In the genomic region with DNA sequence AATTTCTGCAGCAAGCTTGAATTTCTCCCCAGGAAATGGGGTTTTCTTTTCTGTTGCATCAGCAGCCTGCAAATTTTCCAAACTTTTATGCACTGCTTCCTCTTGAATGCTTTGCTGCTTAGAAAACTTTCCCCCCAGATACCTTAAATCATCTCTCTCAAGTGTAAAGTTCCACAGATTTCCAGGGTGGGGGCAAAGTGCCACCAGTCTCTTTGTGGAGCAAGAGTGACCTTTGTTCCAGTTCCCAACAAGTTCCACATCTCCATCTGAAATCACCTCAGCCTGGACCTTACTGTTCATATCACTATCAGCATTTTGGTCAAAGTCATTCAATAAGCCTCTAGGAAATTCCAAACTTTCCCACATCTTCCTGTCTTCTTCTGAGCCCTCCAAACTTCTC, we compare ENCODE assay signal across 23 cellular contexts.
DNase-seq lines count a peak whose midpoint lies in the region; ATAC-seq and TF ChIP-seq lines count a peak whose summit lies in the region.
"Had no signal": no experiment of that assay in that cellular context is flagged by ENCODE, and none has a peak within 500 bp of the region (broad histone marks: within the 10 kb centered on the region; RNA-seq: fewer than 3 reads in every experiment).

No MANE protein-coding gene starts in this region.

- H3K56ac ChIP-seq in IMR-90 (ENCODE audit: extremely low read depth, insufficient read depth, low read length) (no peak overlapping the region), mesendoderm (ENCODE audit: low read length) (no peak overlapping the region)

- no peak for TF ChIP-seq CTCF in AG10803 (conservative IDR thresholded peaks at IDR 0.05; ENCODE audit: low read length)
- no peak for TF ChIP-seq CTCF in IMR-90 (conservative IDR thresholded peaks at IDR 0.05; ENCODE audit: low read depth, low read length)
- no peak for TF ChIP-seq CTCF in brain microvascular endothelial cell (IDR thresholded peaks at IDR 0.05; ENCODE audit: low read depth, low read length, missing control alignments)
- TF ChIP-seq CTCF in dorsolateral prefrontal cortex (IDR thresholded peaks at IDR 0.05 in 54 of 56, conservative IDR thresholded peaks at IDR 0.05 in 2 of 56; ENCODE audit: low read depth in 1 of 56, partially characterized antibody in 56 of 56): no peak

- no peak overlapping the region for H3K4me3 Mint-ChIP-seq in activated CD4-positive, alpha-beta T cell treated with anti-CD3 and anti-CD28 coated beads for 36 hours

- H3K4me3 ChIP-seq in AG10803 (ENCODE audit: low read length) (no peak overlapping the region), IMR-90 (ENCODE audit: insufficient read depth, low read depth, low read length) (no peak overlapping the region), brain microvascular endothelial cell (ENCODE audit: low read depth, low read length) (no peak overlapping the region), mesendoderm (ENCODE audit: low read length) (no peak overlapping the region), dorsolateral prefrontal cortex (no peak overlapping the region)
- H3K4me3 ChIP-seq: MG63, SK-N-MC had no signal

- peak overlapping the region; percentile 68; the same call in 1 of the 2 replicates for H3K14ac ChIP-seq in IMR-90 (replicated peaks; ENCODE audit: low read depth, low read length)

- H3K9me1 ChIP-seq in IMR-90 (ENCODE audit: insufficient read depth, low read length): no peaks in the 10 kb centered on the region

- H3K23ac ChIP-seq in IMR-90 (ENCODE audit: low read depth, low read length) (0 out of 2 replicates have a peak overlapping the region, but pooled peaks have one; percentile 24), mesendoderm (ENCODE audit: low read length) (no peak overlapping the region)

- no peaks in the 10 kb centered on the region for H4K20me1 ChIP-seq in IMR-90 (ENCODE audit: insufficient read depth, low read length)

- H2AK5ac ChIP-seq in IMR-90 (ENCODE audit: low read depth, low read length): peak overlapping the region; percentile 10; the same call in 1 of the 2 replicates
- H2AK5ac ChIP-seq in mesendoderm (ENCODE audit: low read length): no peak overlapping the region

- H2BK15ac ChIP-seq in IMR-90 (ENCODE audit: low read depth, low read length) (peak overlapping the region; percentile 78; the same call in 1 of the 3 replicates), mesendoderm (replicated peaks; ENCODE audit: low read depth) (no peak overlapping the region)

- H2BK20ac ChIP-seq in IMR-90 (ENCODE audit: low read depth, low read length): peak overlapping the region; percentile 92; the same call in 1 of the 2 replicates

- H3K27ac Mint-ChIP-seq in activated CD4-positive, alpha-beta T cell treated with anti-CD3 and anti-CD28 coated beads for 36 hours: no peak overlapping the region

- H4K8ac ChIP-seq in IMR-90 (ENCODE audit: low read depth in 2 of 2, low read length in 2 of 2): peak overlapping the region in 1 of 2 experiments; percentile 16; a peak in 1 of 4 replicates
- H4K8ac ChIP-seq in mesendoderm (ENCODE audit: low read depth, low read length): peak overlapping the region; percentile 28

- H2BK120ac ChIP-seq in IMR-90 (ENCODE audit: low read depth, low read length) (peak overlapping the region; percentile 75), mesendoderm (ENCODE audit: low read depth, low read length) (no peak overlapping the region)

- H3K18ac ChIP-seq in IMR-90 (ENCODE audit: low read depth, low read length) (peak overlapping the region; percentile 46; the same call in 1 of the 2 replicates), mesendoderm (ENCODE audit: low read length) (no peak overlapping the region)

- H3K4ac ChIP-seq in IMR-90 (ENCODE audit: low read depth, low read length) (peak overlapping the region; percentile 84), mesendoderm (ENCODE audit: low read depth, low read length) (no peak overlapping the region)

- H3K4me2 ChIP-seq in IMR-90 (ENCODE audit: low read depth, low read length) (no peak overlapping the region), mesendoderm (ENCODE audit: low read length) (no peak overlapping the region)

- peaks cover 10% of the 10 kb centered on the region for H3K9me3 Mint-ChIP-seq in activated CD4-positive, alpha-beta T cell treated with anti-CD3 and anti-CD28 coated beads for 36 hours (ENCODE audit: low read depth)

- dilution Hi-C loops in IMR-90 (cut with HindIII; ENCODE audit: low sequenced_read_pairs, unreplicated experiment): no loop called here

- H2AFZ ChIP-seq in IMR-90 (replicated peaks; ENCODE audit: low read length, poor library complexity): no peak overlapping the region

- peaks cover 4% of the 10 kb centered on the region for H3K4me1 ChIP-seq in IMR-90 (ENCODE audit: control insufficient read depth, insufficient read depth, low read length)
- H3K4me1 ChIP-seq in mesendoderm (ENCODE audit: control insufficient read depth, low read depth, low read length): no peaks in the 10 kb centered on the region

- H3K79me2 ChIP-seq in mesendoderm (ENCODE audit: control insufficient read depth, insufficient read depth, low read length): no peaks in the 10 kb centered on the region

- H3K9ac ChIP-seq in IMR-90 (ENCODE audit: low read depth, low read length): no peak overlapping the region
- no peak overlapping the region for H3K9ac ChIP-seq in mesendoderm (ENCODE audit: low read length)

- in situ Hi-C loops in IMR-90 (cut with MboI; ENCODE audit: low sequenced_read_pairs): no loop called here
- in situ Hi-C loops in brain microvascular endothelial cell (cut with HindIII; ENCODE audit: low pct_ligation_motif_present, low sequenced_read_pairs): no loop called here

- TF ChIP-seq POLR2A in IMR-90 (IDR thresholded peaks at IDR 0.05; ENCODE audit: low read depth, low read length): no peak

- H2BK5ac ChIP-seq in IMR-90 (ENCODE audit: low read depth, low read length, poor library complexity, severe bottlenecking) (no peak overlapping the region), mesendoderm (ENCODE audit: low read length) (no peak overlapping the region)

- no peaks in the 10 kb centered on the region for H3K4me1 Mint-ChIP-seq in activated CD4-positive, alpha-beta T cell treated with anti-CD3 and anti-CD28 coated beads for 36 hours

- BruUV-seq in IMR-90 (replicated peaks; lab: Mats Ljungman, UMichigan): no TSS peak

- no peak for TF ChIP-seq RAD21 in IMR-90 (IDR thresholded peaks at IDR 0.05; ENCODE audit: low read length)

- POLR2A ChIA-PET in IMR-90 (lab: Charles Lee; ENCODE audit: unreplicated experiment): no interaction called here
- POLR2A ChIA-PET in activated CD4-positive, alpha-beta T cell treated with anti-CD3 and anti-CD28 coated beads for 36 hours (lab: Charles Lee): no interaction called here

- intact Hi-C loops in IMR-90 (cut with micrococcal nuclease): loop anchor here (10.0 kb wide), 1 partner anchor 779 kb away; no protein-coding TSS in a partner anchor
- intact Hi-C loops in activated CD4-positive, alpha-beta T cell treated with anti-CD3 and anti-CD28 coated beads for 36 hours (cut with DNase I, micrococcal nuclease): no loop called here
- intact Hi-C loops in dorsolateral prefrontal cortex (cut with DNase I): no loop called here

- DNase-seq in AG10803 (ENCODE audit: low read depth): peak; percentile 12
- no peak for DNase-seq in IMR-90
- no peak for DNase-seq in brain microvascular endothelial cell
- no peak for DNase-seq in mesendoderm
- DNase-seq in activated CD4-positive, alpha-beta T cell treated with anti-CD3 and anti-CD28 coated beads for 36 hours: no peak
- DNase-seq in dorsolateral prefrontal cortex: no peak
- DNase-seq in SHP77 treated with DMSO at 0.1 percent for 48 hours (lab: John Stamatoyannopoulos, UW): no peak
- DNase-seq: 8988T, ACHN, DMS153, DND-41, KG1, MG63, NCI-H1105 treated with DMSO at 0.1 percent for 48 hours, NCI-H146, NCI-H1930, NCI-H2107, NCI-H446 treated with DMSO at 0.1 percent for 48 hours, NCI-H526, SHP77 had no signal

- H3K27ac ChIP-seq in IMR-90 (ENCODE audit: insufficient read depth, low read length) (no peak overlapping the region), brain microvascular endothelial cell (peak overlapping the region; percentile 77), mesendoderm (ENCODE audit: low read depth, low read length) (no peak overlapping the region), dorsolateral prefrontal cortex (no peak overlapping the region)
- H3K27ac ChIP-seq: RWPE1, SK-N-MC had no signal

- ATAC-seq in IMR-90 (ENCODE audit: low read depth) (no peak), GM18858 (IDR thresholded peaks at IDR 0.05; ENCODE audit: unreplicated experiment) (no peak)
- ATAC-seq in activated CD4-positive, alpha-beta T cell treated with anti-CD3 and anti-CD28 coated beads for 36 hours: no peak

- peak overlapping the region; percentile 16; the same call in 1 of the 2 replicates for H4K91ac ChIP-seq in IMR-90 (ENCODE audit: insufficient read depth, low read depth, low read length)

- no peaks in the 10 kb centered on the region for H3K9me3 ChIP-seq in IMR-90 (ENCODE audit: control insufficient read depth, insufficient read depth, low read length)

- no peak overlapping the region for H2AK9ac ChIP-seq in IMR-90 (replicated peaks; ENCODE audit: low read depth, low read length, poor library complexity)

- H4K5ac ChIP-seq in IMR-90 (ENCODE audit: low read depth, low read length) (no peak overlapping the region), mesendoderm (ENCODE audit: low read length) (no peak overlapping the region)

- H3K79me1 ChIP-seq in IMR-90 (ENCODE audit: low read depth in 1 of 2, low read length in 2 of 2) (no peaks in the 10 kb centered on the region), mesendoderm (ENCODE audit: low read length) (no peaks in the 10 kb centered on the region)

- CTCF ChIA-PET in IMR-90 (lab: Yijun Ruan, JAX): no interaction called here
- CTCF ChIA-PET in activated CD4-positive, alpha-beta T cell treated with anti-CD3 and anti-CD28 coated beads for 36 hours (lab: Charles Lee): no interaction called here

- H3K27me3 ChIP-seq in IMR-90 (ENCODE audit: control insufficient read depth, insufficient read depth, low read length): no peaks in the 10 kb centered on the region
- H3K27me3 ChIP-seq in brain microvascular endothelial cell (replicated peaks): no peaks in the 10 kb centered on the region
- H3K27me3 ChIP-seq in mesendoderm (ENCODE audit: insufficient read depth, low read length, poor library complexity): no peaks in the 10 kb centered on the region
- peaks cover 0 to 4% (median 0%) of the 10 kb centered on the region in 45 donors for H3K27me3 ChIP-seq in dorsolateral prefrontal cortex
- H3K27me3 ChIP-seq: MG63 had no signal

- no peaks in the 10 kb centered on the region for H3K27me3 Mint-ChIP-seq in activated CD4-positive, alpha-beta T cell treated with anti-CD3 and anti-CD28 coated beads for 36 hours

- H3K36me3 ChIP-seq in IMR-90 (ENCODE audit: control insufficient read depth, insufficient read depth, low read length) (no peaks in the 10 kb centered on the region), brain microvascular endothelial cell (replicated peaks) (no peaks in the 10 kb centered on the region), mesendoderm (ENCODE audit: control insufficient read depth, insufficient read depth, low read length) (no peaks in the 10 kb centered on the region)
- H3K36me3 ChIP-seq: MG63 had no signal

- no peaks in the 10 kb centered on the region for H3K36me3 Mint-ChIP-seq in activated CD4-positive, alpha-beta T cell treated with anti-CD3 and anti-CD28 coated beads for 36 hours (ENCODE audit: low read depth)

TF ChIP-seq in IMR-90, 13 proteins besides CTCF, POLR2A, EP300 and RAD21 (continues in another document):
- no peak for TF ChIP-seq RCOR1 (IDR thresholded peaks at IDR 0.05; ENCODE audit: insufficient replicate concordance, low read length)
- no peak for TF ChIP-seq MAFK (IDR thresholded peaks at IDR 0.05; ENCODE audit: low read depth, low read length)
